ENCODE assay signal across 27 cellular contexts in genomic region chr10:47246409-47247189, GRCh38. TPM values are rescaled to one million over a fixed set of nuclear protein-coding genes. Genes with fewer than 3 reads are reported as not detected.
DNase-seq lines count a peak whose midpoint lies in the region; ATAC-seq and TF ChIP-seq lines count a peak whose summit lies in the region.
"Had no signal": no experiment of that assay in that cellular context is flagged by ENCODE, and none has a peak within 500 bp of the region (broad histone marks: within the 10 kb centered on the region; RNA-seq: fewer than 3 reads in every experiment).

No MANE protein-coding gene starts in this region.

- no peak overlapping the region for H3K4ac ChIP-seq in H9 (ENCODE audit: low read depth, low read length)

- no peak overlapping the region for H3K4me3 Mint-ChIP-seq in activated CD8-positive, alpha-beta memory T cell treated with anti-CD3 and anti-CD28 coated beads, Interleukin-2, amount 10 ng/mL, durations not matched to agents 7 days and 5 days
- H3K4me3 Mint-ChIP-seq in H9, result no peak overlapping the region
- H3K4me3 Mint-ChIP-seq in activated T-helper 2 cell treated with anti-CD3 and anti-CD28 coated beads, Interferon-gamma antibody, Interleukin-2, Interleukin-4, amounts not matched to agents 10 μg/mL and 5 μg/mL and 100 μg/mL, durations not matched to agents 14 hours and 24 hours and 36 hours (ENCODE audit: low read depth), result no peak overlapping the region
- H3K4me3 Mint-ChIP-seq: CD4-positive, CD25-positive, alpha-beta regulatory T cell had no signal

- WGBS in H9 (ENCODE audit: extremely low coverage, insufficient read length, low lambda C conversion rate), result no CpG with 5 or more reads among the region's 7 CpGs
- WGBS in transverse colon (ENCODE audit: low coverage in 1 of 2), 2 donors, result 90% methylated on average over 7 of the region's 7 CpGs; no CpG with 5 or more reads in 1 of the 2 donors

- no peak overlapping the region for H4K5ac ChIP-seq in H9 (ENCODE audit: insufficient read length, low read depth, low read length)

- no peak for ATAC-seq in activated CD8-positive, alpha-beta memory T cell treated with anti-CD3 and anti-CD28 coated beads, Interleukin-2, amount 10 ng/mL, durations not matched to agents 7 days and 5 days
- no peak for ATAC-seq in GM21825 (IDR thresholded peaks at IDR 0.05; ENCODE audit: unreplicated experiment)
- no peak for ATAC-seq in HG02970 (IDR thresholded peaks at IDR 0.05; ENCODE audit: low FRiP score, unreplicated experiment)
- ATAC-seq: Right ventricle myocardium inferior had no signal

- no peaks in the 10 kb centered on the region for H3K79me1 ChIP-seq in H9 (ENCODE audit: insufficient read depth, low read depth, low read length, poor library complexity, severe bottlenecking)

- H4K20me1 ChIP-seq in H9 (ENCODE audit: control insufficient read depth, insufficient read depth, insufficient read length), result no peaks in the 10 kb centered on the region
- H4K20me1 ChIP-seq: BLaER1 had no signal

- TF ChIP-seq POLR2A in transverse colon (IDR thresholded peaks at IDR 0.05), result no peak

- H3K9me3 Mint-ChIP-seq in activated CD8-positive, alpha-beta memory T cell treated with anti-CD3 and anti-CD28 coated beads, Interleukin-2, amount 10 ng/mL, durations not matched to agents 7 days and 5 days (ENCODE audit: low read depth), result no peaks in the 10 kb centered on the region
- no peaks in the 10 kb centered on the region for H3K9me3 Mint-ChIP-seq in H9
- H3K9me3 Mint-ChIP-seq in activated T-helper 2 cell treated with anti-CD3 and anti-CD28 coated beads, Interferon-gamma antibody, Interleukin-2, Interleukin-4, amounts not matched to agents 10 μg/mL and 5 μg/mL and 100 μg/mL, durations not matched to agents 14 hours and 24 hours and 36 hours, result no peaks in the 10 kb centered on the region
- H3K9me3 Mint-ChIP-seq: CD4-positive, CD25-positive, alpha-beta regulatory T cell; IgD-negative memory B cell had no signal

- H3K36me3 ChIP-seq in transverse colon, result no peaks in the 10 kb centered on the region
- H3K36me3 ChIP-seq: BLaER1, SJSA1 had no signal

- DNase-seq in activated CD8-positive, alpha-beta memory T cell treated with anti-CD3 and anti-CD28 coated beads, Interleukin-2, amount 10 ng/mL, durations not matched to agents 7 days and 5 days, result peak; percentile 12
- DNase-seq in activated CD8-positive, alpha-beta memory T cell treated with anti-CD3 and anti-CD28 coated beads, Interleukin-2, amount 50 U/mL, for 4 hours, result no peak
- DNase-seq in H9 (peak; percentile 14), mesenteric fat pad (ENCODE audit: low spot score) (peak; percentile 83), transverse colon (peak; percentile 3)
- no peak for DNase-seq in activated T-helper 2 cell treated with anti-CD3 and anti-CD28 coated beads, Interferon-gamma antibody, Interleukin-2, Interleukin-4, amounts not matched to agents 10 μg/mL and 5 μg/mL and 100 μg/mL, durations not matched to agents 14 hours and 24 hours and 36 hours (ENCODE audit: low spot score)
- DNase-seq: 8988T; CD4-positive, CD25-positive, alpha-beta regulatory T cell; GM23248; HCEC 1CT; NCI-H1048; NCI-H1417; NCI-H1694; NCI-H2029 treated with DMSO at 0.1 percent for 48 hours; NCI-H446 treated with DMSO at 0.1 percent for 48 hours; NCI-H526; NCI-H82; PC-9 had no signal

- no peak overlapping the region for H2AFZ ChIP-seq in H9 (ENCODE audit: low read length)
- H2AFZ ChIP-seq: GM23248, PC-9 had no signal

- no peaks in the 10 kb centered on the region for H3K27me3 Mint-ChIP-seq in activated CD8-positive, alpha-beta memory T cell treated with anti-CD3 and anti-CD28 coated beads, Interleukin-2, amount 10 ng/mL, durations not matched to agents 7 days and 5 days
- H3K27me3 Mint-ChIP-seq in H9 (ENCODE audit: low read depth), result peaks cover 2% of the 10 kb centered on the region; the same call in 1 of the 2 replicates
- H3K27me3 Mint-ChIP-seq in activated T-helper 2 cell treated with anti-CD3 and anti-CD28 coated beads, Interferon-gamma antibody, Interleukin-2, Interleukin-4, amounts not matched to agents 10 μg/mL and 5 μg/mL and 100 μg/mL, durations not matched to agents 14 hours and 24 hours and 36 hours (ENCODE audit: low read depth), result no peaks in the 10 kb centered on the region

- no peak overlapping the region for H2BK120ac ChIP-seq in H9 (ENCODE audit: low read depth, low read length, poor library complexity, severe bottlenecking)

- H3K27ac Mint-ChIP-seq in activated CD8-positive, alpha-beta memory T cell treated with anti-CD3 and anti-CD28 coated beads, Interleukin-2, amount 10 ng/mL, durations not matched to agents 7 days and 5 days, result no peak overlapping the region
- H3K27ac Mint-ChIP-seq in H9, result peak overlapping the region in 2 of 3 experiments; percentile 44 to 48; a peak in 2 of 7 replicates
- H3K27ac Mint-ChIP-seq in activated T-helper 2 cell treated with anti-CD3 and anti-CD28 coated beads, Interferon-gamma antibody, Interleukin-2, Interleukin-4, amounts not matched to agents 10 μg/mL and 5 μg/mL and 100 μg/mL, durations not matched to agents 14 hours and 24 hours and 36 hours, result no peak overlapping the region
- H3K27ac Mint-ChIP-seq: IgD-negative memory B cell had no signal

- no peaks in the 10 kb centered on the region for H3K4me1 ChIP-seq in H9 (ENCODE audit: insufficient read depth, low read length)
- no peaks in the 10 kb centered on the region for H3K4me1 ChIP-seq in transverse colon
- H3K4me1 ChIP-seq: BLaER1, SJSA1 had no signal

- H4K8ac ChIP-seq in H9 (replicated peaks; ENCODE audit: insufficient read length, low read depth, low read length), result peak overlapping the region; percentile 24

- no peak overlapping the region for H3K56ac ChIP-seq in H9 (ENCODE audit: insufficient read length, low read depth, low read length)

- peaks cover 3% of the 10 kb centered on the region for H3K4me1 Mint-ChIP-seq in activated CD8-positive, alpha-beta memory T cell treated with anti-CD3 and anti-CD28 coated beads, Interleukin-2, amount 10 ng/mL, durations not matched to agents 7 days and 5 days
- peaks cover 4 to 10% of the 10 kb centered on the region in 2 experiments; a peak in 3 of 4 replicates for H3K4me1 Mint-ChIP-seq in H9
- H3K4me1 Mint-ChIP-seq in activated T-helper 2 cell treated with anti-CD3 and anti-CD28 coated beads, Interferon-gamma antibody, Interleukin-2, Interleukin-4, amounts not matched to agents 10 μg/mL and 5 μg/mL and 100 μg/mL, durations not matched to agents 14 hours and 24 hours and 36 hours (ENCODE audit: low read depth), result peaks cover 11% of the 10 kb centered on the region

- CTCF ChIA-PET in activated CD8-positive, alpha-beta memory T cell treated with anti-CD3 and anti-CD28 coated beads, Interleukin-2, amount 10 ng/mL, durations not matched to agents 7 days and 5 days (lab: Charles Lee), result no interaction called here

- TF ChIP-seq CTCF in H9 (conservative IDR thresholded peaks at IDR 0.05) (no peak), transverse colon (IDR thresholded peaks at IDR 0.05) (no peak)

- H3K4me3 ChIP-seq in transverse colon, result no peak overlapping the region
- H3K4me3 ChIP-seq: BLaER1, GM23248, PC-9, SJSA1 had no signal

- H2BK20ac ChIP-seq in H9 (ENCODE audit: low read depth, low read length, poor library complexity, severe bottlenecking), result no peak overlapping the region

- no peak overlapping the region for H3K27ac ChIP-seq in H9 (ENCODE audit: insufficient read length, low read depth, low read length)
- H3K27ac ChIP-seq in transverse colon, result no peak overlapping the region
- H3K27ac ChIP-seq: BLaER1, GM23248, KMS-11, PC-9, SJSA1 had no signal

- no peak overlapping the region for H3K9ac ChIP-seq in H9 (ENCODE audit: extremely low read depth, insufficient read length, low read length)
- H3K9ac ChIP-seq: BLaER1, GM23248, KMS-11 had no signal

- H2BK12ac ChIP-seq in H9 (ENCODE audit: insufficient read length, low read depth, low read length), result no peak overlapping the region

- intact Hi-C loops in transverse colon (cut with DNase I; ENCODE audit: low total_unique reads), result no loop called here
- intact Hi-C loops in activated T-helper 2 cell treated with anti-CD3 and anti-CD28 coated beads, Interferon-gamma antibody, Interleukin-2, Interleukin-4, amounts not matched to agents 10 μg/mL and 5 μg/mL and 100 μg/mL, durations not matched to agents 14 hours and 24 hours and 36 hours (cut with micrococcal nuclease), result no loop called here

- H2AK5ac ChIP-seq in H9 (ENCODE audit: insufficient read length, low read length), result no peak overlapping the region

- H3K14ac ChIP-seq in H9 (ENCODE audit: insufficient read depth, low read length), result no peak overlapping the region; the same call in 1 of the 2 replicates

- no peak overlapping the region for H2BK5ac ChIP-seq in H9 (ENCODE audit: insufficient read length, low read length)

- in situ Hi-C loops in transverse colon (cut with MboI; ENCODE audit: low pct_ligation_motif_present in 1 of 4, low pct_unique_long_range_greater_than_20kb in 1 of 4, low sequenced_read_pairs in 3 of 4), result no loop called here

- H3T11ph ChIP-seq in H9 (ENCODE audit: low read length), result no peak overlapping the region

- H3K18ac ChIP-seq in H9 (ENCODE audit: insufficient read length, low read depth, low read length), result no peak overlapping the region

- no peak overlapping the region for H4K91ac ChIP-seq in H9 (ENCODE audit: insufficient read length, low read depth, low read length)

- no peaks in the 10 kb centered on the region for H3K27me3 ChIP-seq in H9 (ENCODE audit: insufficient read depth, low read length)
- H3K27me3 ChIP-seq in transverse colon, result no peaks in the 10 kb centered on the region
- H3K27me3 ChIP-seq: BLaER1, SJSA1 had no signal

- H3K36me3 Mint-ChIP-seq in activated CD8-positive, alpha-beta memory T cell treated with anti-CD3 and anti-CD28 coated beads, Interleukin-2, amount 10 ng/mL, durations not matched to agents 7 days and 5 days, result no peaks in the 10 kb centered on the region
- no peaks in the 10 kb centered on the region for H3K36me3 Mint-ChIP-seq in H9 (ENCODE audit: insufficient read depth in 1 of 3, low read depth in 3 of 3)
- H3K36me3 Mint-ChIP-seq in activated T-helper 2 cell treated with anti-CD3 and anti-CD28 coated beads, Interferon-gamma antibody, Interleukin-2, Interleukin-4, amounts not matched to agents 10 μg/mL and 5 μg/mL and 100 μg/mL, durations not matched to agents 14 hours and 24 hours and 36 hours (ENCODE audit: low read depth), result no peaks in the 10 kb centered on the region
- H3K36me3 Mint-ChIP-seq: CD4-positive, CD25-positive, alpha-beta regulatory T cell had no signal

- no peak overlapping the region for H2BK15ac ChIP-seq in H9 (ENCODE audit: low read depth, low read length)

- H3K79me2 ChIP-seq in H9 (ENCODE audit: insufficient read depth, low read length), result no peaks in the 10 kb centered on the region

- H3K9me3 ChIP-seq in H9 (ENCODE audit: control insufficient read depth, low read depth, low read length) (no peaks in the 10 kb centered on the region), transverse colon (no peaks in the 10 kb centered on the region)
- H3K9me3 ChIP-seq: BLaER1, SJSA1 had no signal

- H3K23ac ChIP-seq in H9 (ENCODE audit: insufficient read length, low read depth, low read length), result no peak overlapping the region

- TF ChIP-seq EP300 in transverse colon (IDR thresholded peaks at IDR 0.05; ENCODE audit: low read depth), result no peak

- no peak overlapping the region for H3K4me2 ChIP-seq in H9 (ENCODE audit: insufficient read depth, insufficient read length, low read length)
- H3K4me2 ChIP-seq: BLaER1, KMS-11, PC-9 had no signal

- no peaks in the 10 kb centered on the region for H3K23me2 ChIP-seq in H9 (ENCODE audit: insufficient read length, low read depth, low read length, poor library complexity, severe bottlenecking)

RNA-seq across cellular contexts. Expression of gene GDF10, which starts 53.4 kb away (rescaled TPM):
- under 1 TPM in 1 of 2 experiments, not detected in 1; 0.45 TPM for total RNA-seq in activated CD8-positive, alpha-beta memory T cell treated with anti-CD3 and anti-CD28 coated beads, Interleukin-2, amount 10 ng/mL, durations not matched to agents 7 days and 5 days
- total RNA-seq in H9 (2021) (0.20 TPM in 1 of 2 replicates, not detected in the other), mesenteric fat pad (0.26 TPM), transverse colon (1 to 10 TPM in 1 of 4 donors, under 1 TPM in 2, not detected in 1; 0.79 to 1.2 (median 1.00) TPM)
- total RNA-seq in activated T-helper 2 cell treated with anti-CD3 and anti-CD28 coated beads, Interferon-gamma antibody, Interleukin-2, Interleukin-4, amounts not matched to agents 10 μg/mL and 5 μg/mL and 100 μg/mL, durations not matched to agents 14 hours and 24 hours and 36 hours, result 0.11 and 0.25 TPM in 2 replicates
- total RNA-seq: CD4-positive, CD25-positive, alpha-beta regulatory T cell; G401; PC-9; RPMI7951; SJSA1 had no signal

Comparison
In these comparisons a context has a peak if more than half of its experiments do, and no peak if none do; other contexts are left out.
1. DNase-seq: peak in activated CD8-positive, alpha-beta memory T cell treated with anti-CD3 and anti-CD28 coated beads, Interleukin-2, amount 10 ng/mL, durations not matched to agents 7 days and 5 days (single experiment), H9 (single experiment), mesenteric fat pad (single experiment) and transverse colon (single experiment); none in activated CD8-positive, alpha-beta memory T cell treated with anti-CD3 and anti-CD28 coated beads, Interleukin-2, amount 50 U/mL, for 4 hours (single experiment) and activated T-helper 2 cell treated with anti-CD3 and anti-CD28 coated beads, Interferon-gamma antibody, Interleukin-2, Interleukin-4, amounts not matched to agents 10 μg/mL and 5 μg/mL and 100 μg/mL, durations not matched to agents 14 hours and 24 hours and 36 hours (single experiment).
2. H3K27ac Mint-ChIP-seq: peak in H9 (2 of 3); none in activated CD8-positive, alpha-beta memory T cell treated with anti-CD3 and anti-CD28 coated beads, Interleukin-2, amount 10 ng/mL, durations not matched to agents 7 days and 5 days (single experiment) and activated T-helper 2 cell treated with anti-CD3 and anti-CD28 coated beads, Interferon-gamma antibody, Interleukin-2, Interleukin-4, amounts not matched to agents 10 μg/mL and 5 μg/mL and 100 μg/mL, durations not matched to agents 14 hours and 24 hours and 36 hours (single experiment).